Comparison of ENCODE assay signal across 15 cellular contexts in genomic region chr2:61926921-61927477, GRCh38.
"Had no signal": no experiment of that assay in that cellular context is flagged by ENCODE, and none has a peak within 500 bp of the region (broad histone marks: within the 10 kb centered on the region; RNA-seq: fewer than 3 reads in every experiment).

No MANE protein-coding gene starts in this region.

- ATAC-seq: natural killer cell had no signal

- H3K4me3 Mint-ChIP-seq: natural killer cell, neural crest cell had no signal

- DNase-seq: cortex of kidney; dorsolateral prefrontal cortex; effector CD8-positive, alpha-beta T cell; foreskin melanocyte; head of caudate nucleus; kidney glomerular epithelial cell; natural killer cell; posterior cingulate gyrus; small intestine; stimulated activated CD4-positive, alpha-beta T cell treated with anti-CD3 and anti-CD28 coated beads, Interleukin-12 subunit alpha, Interleukin-12 subunit beta, amount 100 ng/mL, for 4 hours; stimulated activated naive CD4-positive, alpha-beta T cell treated with Interleukin-2 at 50 U/mL for 16 hours; tibial artery; upper lobe of left lung; uterus had no signal

- H3K9me3 Mint-ChIP-seq: natural killer cell had no signal

- H3K36me3 Mint-ChIP-seq: natural killer cell had no signal

- H3K27ac Mint-ChIP-seq: natural killer cell had no signal
